19 cellular contexts compared by ENCODE assay signal in the genomic region with DNA sequence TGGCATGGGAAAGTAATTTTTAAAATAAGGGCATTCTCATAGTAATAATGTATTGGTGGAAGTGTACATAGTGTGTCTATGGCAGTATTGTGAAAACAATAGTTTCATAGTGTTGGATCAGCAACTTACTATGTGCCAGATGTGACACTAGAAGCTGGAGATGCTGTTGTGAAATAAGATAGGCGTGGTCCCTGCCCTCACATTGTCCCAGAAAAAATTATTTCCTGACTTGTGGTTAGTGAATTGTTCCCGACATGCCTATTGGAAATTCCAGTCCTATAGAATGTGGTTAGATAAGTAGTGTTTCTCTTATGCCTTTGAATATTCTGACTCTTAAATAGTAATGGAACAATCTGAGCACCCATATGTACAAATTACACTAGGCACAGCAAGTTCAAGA. TPM values are rescaled to one million over a fixed set of nuclear protein-coding genes. Genes with fewer than 3 reads are reported as not detected.
DNase-seq lines count a peak whose midpoint lies in the region; ATAC-seq, FAIRE-seq and TF ChIP-seq lines count a peak whose summit lies in the region.
"Had no signal": no experiment of that assay in that cellular context is flagged by ENCODE, and none has a peak within 500 bp of the region (broad histone marks: within the 10 kb centered on the region; RNA-seq: fewer than 3 reads in every experiment).

No MANE protein-coding gene starts in this region.

- H3K27ac ChIP-seq in A549: no peak overlapping the region
- no peak overlapping the region for H3K27ac ChIP-seq in HCT116 (ENCODE audit: low read depth, low read length)
- no peak overlapping the region for H3K27ac ChIP-seq in upper lobe of right lung
- H3K27ac ChIP-seq: cardiac muscle cell, upper lobe of left lung had no signal

- H3K27me3 ChIP-seq in HCT116 (ENCODE audit: insufficient read depth, low read length) (no peaks in the 10 kb centered on the region), upper lobe of right lung (peaks cover 9% of the 10 kb centered on the region)
- H3K27me3 ChIP-seq: upper lobe of left lung had no signal

- TF ChIP-seq POLR2A in A549 (IDR thresholded peaks at IDR 0.05; ENCODE audit: low read length) (no peak), HCT116 (IDR thresholded peaks at IDR 0.05; ENCODE audit: borderline replicate concordance, extremely low read depth, insufficient read depth, insufficient read length) (no peak)

- no peaks in the 10 kb centered on the region for H4K20me1 ChIP-seq in HCT116 (ENCODE audit: insufficient read depth)

- peaks cover 3% of the 10 kb centered on the region for H3K27me3 Mint-ChIP-seq in activated T-cell treated with anti-CD3 and anti-CD28 coated beads, Interleukin-2, amount 50 U/mL, for 4 hours (ENCODE audit: low read depth)

- H3K4me3 Mint-ChIP-seq in activated T-cell treated with anti-CD3 and anti-CD28 coated beads, Interleukin-2, amount 50 U/mL, for 4 hours: no peak overlapping the region
- H3K4me3 Mint-ChIP-seq: stimulated activated naive CD8-positive, alpha-beta T cell treated with anti-CD3 and anti-CD28 coated beads, Interleukin-15, Interleukin-2, amounts not matched to agents 100 ng/mL and 50 ng/mL, for 24 hours had no signal

- FAIRE-seq in A549 (lab: Jason Lieb, UNC): peak; percentile 43
- FAIRE-seq: HepG2, TTC549 had no signal

- TF ChIP-seq CTCF in A549 (IDR thresholded peaks at IDR 0.05) (no peak), HCT116 (IDR thresholded peaks at IDR 0.05 in 2 of 3, conservative IDR thresholded peaks at IDR 0.05 in 1 of 3; ENCODE audit: borderline replicate concordance in 1 of 3, insufficient read depth in 1 of 3, low read depth in 2 of 3, low read length in 2 of 3) (no peak), upper lobe of right lung (IDR thresholded peaks at IDR 0.05) (no peak)

- no TSS peak for BruUV-seq in HCT116 (replicated peaks; lab: Mats Ljungman, UMichigan)

- DNase-seq in A549 (ENCODE audit: low read depth in 1 of 2, low spot score in 1 of 2): no peak
- no peak for DNase-seq in HCT116 (ENCODE audit: low read depth, low spot score)
- peak; percentile 40 for DNase-seq in SW480 (ENCODE audit: low spot score)
- peak; percentile 60 for DNase-seq in fibroblast of peridontal ligament (ENCODE audit: extremely low read depth)
- DNase-seq in activated T-cell treated with anti-CD3 and anti-CD28 coated beads, Interleukin-2, amount 50 U/mL, for 4 hours: no peak
- no peak for DNase-seq in stimulated activated CD4-positive, alpha-beta T cell treated with anti-CD3 and anti-CD28 coated beads, Interleukin-4, amount 100 ng/mL, for 1 hour
- no peak for DNase-seq in HEK293T (ENCODE audit: extremely low spot score)
- DNase-seq in upper lobe of right lung: no peak
- DNase-seq: activated CD4-positive, alpha-beta T cell treated with anti-CD3 and anti-CD28 coated beads, Interleukin-2, amount 50 U/mL, for 1 hour; foreskin melanocyte; mucosa of descending colon; OCI-M1; upper lobe of left lung had no signal

- H3K9me3 ChIP-seq in A549: no peaks in the 10 kb centered on the region
- H3K9me3 ChIP-seq in HCT116 (ENCODE audit: control insufficient read depth in 1 of 2, insufficient read depth in 1 of 2, low read depth in 1 of 2, low read length in 2 of 2): no peaks in the 10 kb centered on the region
- H3K9me3 ChIP-seq in upper lobe of right lung: no peaks in the 10 kb centered on the region
- H3K9me3 ChIP-seq: mucosa of descending colon, upper lobe of left lung had no signal

- no peak overlapping the region for H3K4me2 ChIP-seq in A549
- H3K4me2 ChIP-seq in HCT116 (ENCODE audit: low read length): no peak overlapping the region

- H3K36me3 ChIP-seq in HCT116 (ENCODE audit: control insufficient read depth in 1 of 2, insufficient read depth in 2 of 2, low read length in 2 of 2): no peaks in the 10 kb centered on the region
- H3K36me3 ChIP-seq in upper lobe of right lung: no peaks in the 10 kb centered on the region
- H3K36me3 ChIP-seq: cardiac muscle cell, upper lobe of left lung had no signal

- no peak for ATAC-seq in A549
- no peak for ATAC-seq in HCT116
- ATAC-seq in activated T-cell treated with anti-CD3 and anti-CD28 coated beads, Interleukin-2, amount 50 U/mL, for 4 hours: no peak
- ATAC-seq in upper lobe of right lung: no peak
- ATAC-seq: activated naive CD4-positive, alpha-beta T cell treated with anti-CD3 and anti-CD28 coated beads, Interleukin-2, amount 50 U/mL, for 72 hours; HepG2; mucosa of descending colon had no signal

- no peak overlapping the region for H3K9ac ChIP-seq in HCT116 (ENCODE audit: low read length)

- CTCF ChIA-PET in A549 (lab: Yijun Ruan, JAX) (interaction anchor here (1.3 kb wide), 2 partner anchors 9 to 24 kb away, joined by 3 to 4 read pairs; no protein-coding TSS in a partner anchor), HCT116 (lab: Charles Lee) (no interaction called here), HEK293T (lab: Yijun Ruan, JAX) (no interaction called here)

- H3K36me3 Mint-ChIP-seq in activated T-cell treated with anti-CD3 and anti-CD28 coated beads, Interleukin-2, amount 50 U/mL, for 4 hours (ENCODE audit: insufficient read depth): no peaks in the 10 kb centered on the region
- H3K36me3 Mint-ChIP-seq: activated naive CD4-positive, alpha-beta T cell treated with anti-CD3 and anti-CD28 coated beads, Interleukin-2, amount 50 U/mL, for 72 hours had no signal

- H3K4me1 Mint-ChIP-seq in activated T-cell treated with anti-CD3 and anti-CD28 coated beads, Interleukin-2, amount 50 U/mL, for 4 hours (ENCODE audit: low read depth): no peaks in the 10 kb centered on the region

- no peaks in the 10 kb centered on the region for H3K79me2 ChIP-seq in HCT116 (ENCODE audit: insufficient read depth, low read length)

- RAD21 ChIA-PET in HCT116 (lab: Charles Lee; ENCODE audit: low non-redundant PET in 1 of 2, low total read pairs in 2 of 2, uncharacterized antibody in 2 of 2, unreplicated experiment in 2 of 2): no interaction called here

- POLR2A ChIA-PET in A549 (lab: Yijun Ruan, JAX): no interaction called here
- POLR2A ChIA-PET in HCT116 (lab: Charles Lee): no interaction called here
- POLR2A ChIA-PET in HEK293T (lab: Yijun Ruan, JAX): no interaction called here

- no peak for TF ChIP-seq EP300 in A549 (IDR thresholded peaks at IDR 0.05)

- H3K4me3 ChIP-seq in A549 (no peak overlapping the region), HCT116 (replicated peaks in 1 of 2; ENCODE audit: low read depth in 1 of 2, low read length in 2 of 2) (no peak overlapping the region), upper lobe of right lung (no peak overlapping the region)
- H3K4me3 ChIP-seq: cardiac muscle cell, mucosa of descending colon, upper lobe of left lung had no signal

- H3K9me3 Mint-ChIP-seq in activated T-cell treated with anti-CD3 and anti-CD28 coated beads, Interleukin-2, amount 50 U/mL, for 4 hours: no peaks in the 10 kb centered on the region
- H3K9me3 Mint-ChIP-seq: activated naive CD4-positive, alpha-beta T cell treated with anti-CD3 and anti-CD28 coated beads, Interleukin-2, amount 50 U/mL, for 72 hours; stimulated activated naive CD8-positive, alpha-beta T cell treated with anti-CD3 and anti-CD28 coated beads, Interleukin-15, Interleukin-2, amounts not matched to agents 100 ng/mL and 50 ng/mL, for 24 hours had no signal

- H3K4me1 ChIP-seq in A549: no peaks in the 10 kb centered on the region
- peaks cover 17 to 18% of the 10 kb centered on the region in 2 experiments; a peak in 2 of 4 replicates for H3K4me1 ChIP-seq in HCT116 (ENCODE audit: control insufficient read depth in 1 of 2, insufficient read depth in 2 of 2, low read length in 2 of 2)
- H3K4me1 ChIP-seq in upper lobe of right lung: no peaks in the 10 kb centered on the region
- H3K4me1 ChIP-seq: upper lobe of left lung had no signal

- H3K9me2 ChIP-seq in HCT116 (ENCODE audit: insufficient read depth): no peaks in the 10 kb centered on the region

- no peak for TF ChIP-seq RAD21 in A549 (conservative IDR thresholded peaks at IDR 0.05 in 1 of 2, IDR thresholded peaks at IDR 0.05 in 1 of 2)
- no peak for TF ChIP-seq RAD21 in HCT116 (IDR thresholded peaks at IDR 0.05; ENCODE audit: low read depth)

- 67% methylated on average over 2 of the region's 2 CpGs for WGBS in A549 (ENCODE audit: missing lambda C conversion rate)

- no peak overlapping the region for H2AFZ ChIP-seq in HCT116 (ENCODE audit: low read depth, low read length, poor library complexity, severe bottlenecking)

- intact Hi-C loops in HCT116 (cut with micrococcal nuclease) (no loop called here), upper lobe of right lung (cut with DNase I) (no loop called here)

TF ChIP-seq in A549, 52 proteins besides CTCF, POLR2A, EP300 and RAD21 (continues in another document):
- no peak for TF ChIP-seq NR3C1 (IDR thresholded peaks at IDR 0.05)
- TF ChIP-seq ZNF302 (CRISPR knock-in tag; IDR thresholded peaks at IDR 0.05): no peak
- TF ChIP-seq, protein P1, sequence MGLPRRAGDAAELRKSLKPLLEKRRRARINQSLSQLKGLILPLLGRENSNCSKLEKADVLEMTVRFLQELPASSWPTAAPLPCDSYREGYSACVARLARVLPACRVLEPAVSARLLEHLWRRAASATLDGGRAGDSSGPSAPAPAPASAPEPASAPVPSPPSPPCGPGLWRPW (IDR thresholded peaks at IDR 0.05): no peak
- no peak for TF ChIP-seq NFE2L2 (conservative IDR thresholded peaks at IDR 0.05; ENCODE audit: low read length)

TF ChIP-seq in HCT116, 20 proteins besides CTCF, POLR2A, EP300 and RAD21:
- TF ChIP-seq CEBPB (IDR thresholded peaks at IDR 0.05; ENCODE audit: low read depth) (peak; percentile 57; the same call in 1 of the 2 replicates), SRF (IDR thresholded peaks at IDR 0.05; ENCODE audit: low read depth) (no peak), FOSL1 (IDR thresholded peaks at IDR 0.05; ENCODE audit: low read depth) (no peak)
TF ChIP-seq in HCT116: peak in this region for 1.

TF ChIP-seq in HEK293T, 16 proteins besides CTCF, POLR2A, EP300 and RAD21 (continues in another document):
- TF ChIP-seq ELF4 (IDR thresholded peaks at IDR 0.05): no peak
- TF ChIP-seq, protein P2, sequence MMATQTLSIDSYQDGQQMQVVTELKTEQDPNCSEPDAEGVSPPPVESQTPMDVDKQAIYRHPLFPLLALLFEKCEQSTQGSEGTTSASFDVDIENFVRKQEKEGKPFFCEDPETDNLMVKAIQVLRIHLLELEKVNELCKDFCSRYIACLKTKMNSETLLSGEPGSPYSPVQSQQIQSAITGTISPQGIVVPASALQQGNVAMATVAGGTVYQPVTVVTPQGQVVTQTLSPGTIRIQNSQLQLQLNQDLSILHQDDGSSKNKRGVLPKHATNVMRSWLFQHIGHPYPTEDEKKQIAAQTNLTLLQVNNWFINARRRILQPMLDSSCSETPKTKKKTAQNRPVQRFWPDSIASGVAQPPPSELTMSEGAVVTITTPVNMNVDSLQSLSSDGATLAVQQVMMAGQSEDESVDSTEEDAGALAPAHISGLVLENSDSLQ (IDR thresholded peaks at IDR 0.05): no peak

RNA-seq across cellular contexts. Expression of gene MTAP, which starts 55.3 kb away (rescaled TPM):
- polyA plus RNA-seq in A549 (2011; rRNA removed) (2.4 and 4.1 TPM in 2 replicates), A549 (2017; fragmentation: RNase III; extraction: RNeasy Plus Mini Kit Qiagen cat#74134 plus additional on column Dnase treatment) (35.4 to 47.5 TPM (median 35.6 TPM) in 3 replicates)
- 0.91 and 0.95 TPM in 2 replicates for polyA plus RNA-seq in A549 (2012; cell fraction: cytosol; rRNA removed)
- polyA plus RNA-seq in A549 (2012; cell fraction: nucleus; rRNA removed): 2.8 TPM in 2 replicates
- 10.2 and 19.3 TPM in 2 replicates for polyA minus RNA-seq in A549 (2011; rRNA and poly(A)+ RNA removed)
- total RNA-seq in HCT116 (2021; ENCODE audit: unreplicated experiment) (326 TPM), upper lobe of right lung (40.6 TPM)
- 76.1 and 98.0 TPM in 2 replicates for polyA plus RNA-seq in HCT116 (2012)
- total RNA-seq in activated T-cell treated with anti-CD3 and anti-CD28 coated beads, Interleukin-2, amount 50 U/mL, for 4 hours: 10 to 100 TPM; 73.2 to 78.1 (median 76.3) TPM
- total RNA-seq: Daoy had no signal

Comparison
In these comparisons a context has a peak if more than half of its experiments do, and no peak if none do; other contexts are left out.
1. DNase-seq: peak in SW480 (single experiment) and fibroblast of peridontal ligament (single experiment); none in A549 (0 of 2), HCT116 (single experiment), activated T-cell treated with anti-CD3 and anti-CD28 coated beads, Interleukin-2, amount 50 U/mL, for 4 hours (single experiment), stimulated activated CD4-positive, alpha-beta T cell treated with anti-CD3 and anti-CD28 coated beads, Interleukin-4, amount 100 ng/mL, for 1 hour (single experiment), HEK293T (single experiment) and upper lobe of right lung (single experiment).
2. Of the 6 proteins assayed by ChIP-seq in both A549 and HCT116: peak only in A549: none; only in HCT116: CEBPB; in both: none; in neither: 5.